Comparison of ENCODE assay signal across 8 cellular contexts in the genomic region with DNA sequence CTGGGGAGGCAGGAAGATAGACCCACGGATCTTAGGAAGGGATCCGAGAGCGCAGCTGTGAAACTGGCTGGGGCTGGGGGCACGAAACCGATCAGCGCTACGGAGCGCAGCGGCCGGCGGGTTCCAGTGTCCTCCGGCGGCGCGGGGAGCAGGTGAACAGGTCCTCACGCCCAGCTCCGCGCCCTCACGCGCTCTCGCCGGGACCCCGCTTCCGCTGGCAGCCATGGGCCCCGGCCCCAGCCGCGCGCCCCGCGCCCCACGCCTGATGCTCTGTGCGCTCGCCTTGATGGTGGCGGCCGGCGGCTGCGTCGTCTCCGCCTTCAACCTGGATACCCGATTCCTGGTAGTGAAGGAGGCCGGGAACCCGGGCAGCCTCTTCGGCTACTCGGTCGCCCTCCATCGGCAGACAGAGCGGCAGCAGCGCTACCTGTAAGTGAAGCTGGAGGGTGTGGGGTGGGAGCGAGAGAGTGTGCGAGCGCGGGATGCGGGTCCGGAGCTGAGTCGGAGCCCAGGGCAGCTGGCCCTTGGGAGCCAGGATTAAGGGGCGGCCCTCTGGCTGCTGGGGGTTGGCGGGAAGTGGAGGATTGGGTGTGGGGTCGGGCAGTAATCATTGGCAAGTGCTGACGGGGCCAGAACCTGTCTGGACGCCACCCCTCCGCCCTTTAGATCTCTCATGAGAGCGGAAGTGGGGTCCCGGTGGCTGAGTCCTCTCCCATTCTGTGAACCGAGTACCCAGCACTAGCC. TPM values are rescaled to one million over a fixed set of nuclear protein-coding genes. Genes with fewer than 3 reads are reported as not detected.
DNase-seq lines count a peak whose midpoint lies in the region; ATAC-seq and TF ChIP-seq lines count a peak whose summit lies in the region.

No MANE protein-coding gene starts in this region.

- peak; percentile 38 for ATAC-seq in HG02623 (IDR thresholded peaks at IDR 0.05; ENCODE audit: unreplicated experiment)
- ATAC-seq in mucosa of descending colon: peak; percentile 53

- peaks cover 56% of the 10 kb centered on the region for H3K4me1 ChIP-seq in mucosa of descending colon (ENCODE audit: low read depth)

- H3K4me3 ChIP-seq in mucosa of descending colon: peak overlapping the region; percentile 67

- intact Hi-C loops in mucosa of descending colon (cut with DNase I, micrococcal nuclease): no loop called here

- DNase-seq in DMS 273 treated with DMSO at 0.1 percent for 48 hours (lab: John Stamatoyannopoulos, UW) (peak; percentile 8), NCI-H2227 treated with DMSO at 0.1 percent for 48 hours (lab: John Stamatoyannopoulos, UW) (peak; percentile 52), mucosa of descending colon (peak; percentile 75 to 81 (median 80)), GM19240 (ENCODE audit: insufficient read length, low spot score) (no peak)
- peak; percentile 73 to 78 for DNase-seq in activated CD4-positive, alpha-beta T cell treated with anti-CD3 and anti-CD28 coated beads, Interleukin-2, amount 50 U/mL, for 48 hours
- peak; percentile 12 for DNase-seq in effector CD8-positive, alpha-beta T cell (lab: John Stamatoyannopoulos, UW)
- DNase-seq in stimulated activated CD8-positive, alpha-beta memory T cell treated with anti-CD3 and anti-CD28 coated beads, Interleukin-4, amount 100 ng/mL, for 48 hours: peak; percentile 81

- TF ChIP-seq CTCF in mucosa of descending colon (IDR thresholded peaks at IDR 0.05): no peak

- no peaks in the 10 kb centered on the region for H3K36me3 ChIP-seq in mucosa of descending colon (ENCODE audit: low read depth)

- H3K9me3 ChIP-seq in mucosa of descending colon: no peaks in the 10 kb centered on the region

RNA-seq across cellular contexts. Expression of a gene that starts 0.5 kb away (rescaled TPM):
- 100 to 1,000 TPM; 108 to 170 (median 108) TPM for total RNA-seq in mucosa of descending colon

RNA-seq across cellular contexts. Expression of a gene that starts 38.8 kb away (rescaled TPM):
- total RNA-seq in mucosa of descending colon: 10 to 100 TPM; 51.0 to 91.6 (median 72.6) TPM
